16 cellular contexts compared by ENCODE assay signal in the genomic region with DNA sequence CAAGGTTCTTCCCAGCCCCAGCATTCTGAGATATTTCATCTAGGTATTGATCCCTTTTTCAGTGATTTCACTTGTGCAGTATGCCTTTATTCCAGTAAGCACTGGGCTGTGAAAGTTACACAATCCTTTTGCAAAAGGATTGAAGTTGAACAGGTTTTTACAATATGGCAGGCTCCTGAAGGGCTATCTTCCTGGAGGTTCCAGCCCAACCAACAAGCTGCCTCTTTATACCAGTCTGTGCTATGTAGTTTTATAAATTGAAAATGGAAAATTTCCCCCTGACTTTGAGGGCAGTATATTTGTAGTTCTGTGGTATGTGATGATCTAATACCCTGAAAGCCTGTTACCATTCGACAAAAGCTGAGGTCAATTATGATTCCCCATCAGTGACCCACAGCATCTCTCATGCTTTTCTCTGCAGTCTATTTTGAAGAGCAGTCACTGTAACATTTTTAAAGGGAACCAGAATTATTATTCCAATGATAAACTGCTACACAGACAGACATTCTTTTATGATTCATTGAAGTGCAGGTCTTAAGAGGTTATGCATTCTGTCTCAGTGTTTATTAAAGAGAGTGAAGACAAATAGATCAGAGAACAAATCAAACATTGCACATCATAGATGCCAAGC. TPM values are rescaled to one million over a fixed set of nuclear protein-coding genes. Genes with fewer than 3 reads are reported as not detected.
DNase-seq lines count a peak whose midpoint lies in the region; ATAC-seq and TF ChIP-seq lines count a peak whose summit lies in the region.
"Had no signal": no experiment of that assay in that cellular context is flagged by ENCODE, and none has a peak within 500 bp of the region (broad histone marks: within the 10 kb centered on the region; RNA-seq: fewer than 3 reads in every experiment).

No MANE protein-coding gene starts in this region.

- H3K4me3 ChIP-seq in PC-3 (ENCODE audit: low read length), result peak overlapping the region; percentile 15; the same call in 1 of the 2 replicates
- H3K4me3 ChIP-seq in H7 (ENCODE audit: insufficient read depth, low read depth, low read length), result no peak overlapping the region

- H3K27ac ChIP-seq in PC-3 (ENCODE audit: low read length) (peak overlapping the region; percentile 83), epithelial cell of prostate (peak overlapping the region; percentile 81)
- H3K27ac ChIP-seq: parathyroid adenoma had no signal

- POLR2A ChIA-PET in PC-3 (lab: Charles Lee; ENCODE audit: unreplicated experiment), result no interaction called here

- H3K36me3 ChIP-seq in PC-3 (ENCODE audit: low read depth, low read length) (no peaks in the 10 kb centered on the region), H7 (replicated peaks; ENCODE audit: control insufficient read depth, insufficient read depth, low read length) (no peaks in the 10 kb centered on the region)

- peaks cover 11% of the 10 kb centered on the region; the same call in 1 of the 2 replicates for H3K79me2 ChIP-seq in PC-3 (ENCODE audit: low read length)
- H3K79me2 ChIP-seq: parathyroid adenoma had no signal

- in situ Hi-C loops in Caki2 (cut with HindIII; ENCODE audit: low pct_unique_long_range_greater_than_20kb, low sequenced_read_pairs), result no loop called here

- H3K27me3 ChIP-seq in PC-3 (ENCODE audit: low read length) (no peaks in the 10 kb centered on the region), H7 (ENCODE audit: control insufficient read depth, insufficient read depth, low read length) (no peaks in the 10 kb centered on the region)

- H4K20me1 ChIP-seq in PC-3 (ENCODE audit: low read length), result no peaks in the 10 kb centered on the region

- no peak for TF ChIP-seq CTCF in PC-3 (conservative IDR thresholded peaks at IDR 0.05; ENCODE audit: low read depth, low read length)

- H2AFZ ChIP-seq in PC-3 (ENCODE audit: low read length), result no peak overlapping the region
- H2AFZ ChIP-seq: parathyroid adenoma had no signal

- H3K9me2 ChIP-seq in PC-3 (replicated peaks; ENCODE audit: low read length), result no peaks in the 10 kb centered on the region

- H3K4me1 ChIP-seq in PC-3 (ENCODE audit: insufficient read depth, low read length), result peaks cover 62% of the 10 kb centered on the region

- intact Hi-C loops in PC-3 (cut with micrococcal nuclease), result no loop called here

- no peaks in the 10 kb centered on the region for H3K9me3 ChIP-seq in PC-3 (ENCODE audit: low read length)

- DNase-seq in Caki2 (ENCODE audit: low read depth), result peak; percentile 74
- peak; percentile 81 for DNase-seq in PC-3
- DNase-seq in epithelial cell of prostate (ENCODE audit: low read depth, low spot score), result no peak
- peak; percentile 82 for DNase-seq in non-pigmented ciliary epithelial cell (ENCODE audit: low read depth)
- no peak for DNase-seq in H7
- DNase-seq: activated CD4-positive, alpha-beta T cell treated with anti-CD3 and anti-CD28 coated beads, Interleukin-2, amount 50 U/mL, for 4 hours; activated naive CD8-positive, alpha-beta T cell treated with anti-CD3 and anti-CD28 coated beads for 36 hours; CD4-positive, alpha-beta T cell; erythroblast; KG1; NCI-H2171 treated with DMSO at 0.1 percent for 48 hours had no signal

- H3K4me2 ChIP-seq in PC-3 (ENCODE audit: low read length), result peak overlapping the region; percentile 80

- peak; percentile 25 for ATAC-seq in PC-3
- no peak for ATAC-seq in HG03095 (IDR thresholded peaks at IDR 0.05; ENCODE audit: unreplicated experiment)
- no peak for ATAC-seq in GM21367 (IDR thresholded peaks at IDR 0.05; ENCODE audit: unreplicated experiment)
- ATAC-seq in HG03280 (IDR thresholded peaks at IDR 0.05; ENCODE audit: unreplicated experiment), result no peak

- no TSS peak for BruUV-seq in PC-3 (replicated peaks; lab: Mats Ljungman, UMichigan)

- CTCF ChIA-PET in PC-3 (lab: Charles Lee), result no interaction called here

- H3F3A ChIP-seq in PC-3 (ENCODE audit: low read length, unreplicated experiment), result peaks cover 21% of the 10 kb centered on the region

- H3K9ac ChIP-seq in PC-3 (ENCODE audit: low read length), result 0 out of 2 replicates have a peak overlapping the region, but pooled peaks have one; percentile 1
- H3K9ac ChIP-seq: parathyroid adenoma had no signal

RNA-seq across cellular contexts. Expression of gene CALM2, which starts 14.0 kb away (rescaled TPM):
- 953 and 1,027 TPM in 2 replicates for total RNA-seq in Caki2 (2014; rRNA removed; shearing (Covaris generic); ENCODE audit: low replicate concordance)
- total RNA-seq in PC-3 (2014; rRNA removed), result 382 and 393 TPM in 2 replicates
- 493 and 546 TPM in 2 replicates for total RNA-seq in H7 (2014; rRNA removed; shearing (Covaris generic))

RNA-seq across cellular contexts. Expression of gene STPG4, which starts 35.2 kb away (rescaled TPM):
- 0.37 and 3.2 TPM in 2 replicates for total RNA-seq in Caki2 (2014; rRNA removed; shearing (Covaris generic); ENCODE audit: low replicate concordance)
- total RNA-seq in PC-3 (2014; rRNA removed), result 2.4 TPM in 1 of 2 replicates, not detected in the other
- not detected in 2 replicates for total RNA-seq in H7 (2014; rRNA removed; shearing (Covaris generic))
- total RNA-seq: activated naive CD8-positive, alpha-beta T cell treated with anti-CD3 and anti-CD28 coated beads for 36 hours; CD4-positive, alpha-beta T cell; urinary bladder had no signal

Comparison
In these comparisons a context has a peak if more than half of its experiments do, and no peak if none do; other contexts are left out.
1. DNase-seq: peak in Caki2 (single experiment), PC-3 (single experiment) and non-pigmented ciliary epithelial cell (single experiment); none in epithelial cell of prostate (single experiment) and H7 (single experiment).